1 cellular context compared by ENCODE assay signal in genomic region chr2:131568401-131568800, GRCh38. TPM values are rescaled to one million over a fixed set of nuclear protein-coding genes. Genes with fewer than 3 reads are reported as not detected.
"Had no signal": no experiment of that assay in that cellular context is flagged by ENCODE, and none has a peak within 500 bp of the region (broad histone marks: within the 10 kb centered on the region; RNA-seq: fewer than 3 reads in every experiment).

No MANE protein-coding gene starts in this region.

RNA-seq across cellular contexts. Expression of gene CCDC74A, which starts 40.7 kb away (rescaled TPM):
- total RNA-seq: SJCRH30 had no signal
